In the genomic region with DNA sequence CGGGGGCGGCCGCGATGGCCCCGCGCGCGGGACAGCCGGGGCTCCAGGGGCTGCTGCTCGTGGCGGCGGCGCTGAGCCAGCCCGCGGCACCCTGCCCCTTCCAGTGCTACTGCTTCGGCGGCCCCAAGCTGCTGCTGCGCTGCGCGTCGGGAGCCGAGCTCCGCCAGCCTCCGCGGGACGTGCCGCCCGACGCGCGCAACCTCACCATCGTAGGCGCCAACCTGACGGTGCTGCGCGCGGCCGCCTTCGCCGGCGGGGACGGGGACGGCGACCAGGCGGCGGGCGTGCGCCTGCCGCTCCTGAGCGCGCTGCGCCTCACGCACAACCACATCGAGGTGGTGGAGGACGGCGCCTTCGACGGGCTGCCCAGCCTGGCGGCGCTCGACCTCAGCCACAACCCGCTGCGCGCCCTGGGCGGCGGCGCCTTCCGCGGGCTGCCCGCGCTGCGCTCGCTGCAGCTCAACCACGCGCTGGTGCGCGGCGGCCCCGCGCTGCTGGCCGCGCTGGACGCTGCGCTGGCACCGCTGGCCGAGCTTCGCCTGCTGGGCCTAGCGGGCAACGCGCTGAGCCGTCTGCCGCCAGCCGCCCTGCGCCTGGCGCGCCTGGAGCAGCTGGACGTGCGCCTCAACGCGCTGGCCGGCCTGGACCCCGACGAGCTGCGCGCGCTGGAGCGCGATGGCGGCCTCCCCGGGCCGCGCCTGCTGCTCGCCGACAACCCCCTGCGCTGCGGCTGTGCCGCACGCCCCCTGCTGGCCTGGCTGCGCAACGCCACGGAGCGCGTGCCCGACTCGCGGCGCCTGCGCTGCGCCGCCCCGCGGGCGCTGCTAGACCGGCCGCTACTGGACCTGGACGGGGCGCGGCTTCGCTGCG, we compare ENCODE assay signal across 8 cellular contexts. TPM values are rescaled to one million over a fixed set of nuclear protein-coding genes. Genes with fewer than 3 reads are reported as not detected.
DNase-seq lines count a peak whose midpoint lies in the region; ATAC-seq, FAIRE-seq and TF ChIP-seq lines count a peak whose summit lies in the region.

No MANE protein-coding gene starts in this region.

- peak overlapping the region; percentile 69 for H3K9ac ChIP-seq in HUES64 (ENCODE audit: low read depth, low read length)

- H3K9me3 ChIP-seq in Caco-2 (no peaks in the 10 kb centered on the region), HUES64 (ENCODE audit: insufficient read depth, low read depth, low read length) (no peaks in the 10 kb centered on the region)

- H3K36me3 ChIP-seq in Caco-2 (ENCODE audit: control insufficient read depth, insufficient read depth, low read length) = no peaks in the 10 kb centered on the region
- H3K36me3 ChIP-seq in HUES64 (ENCODE audit: insufficient read depth, low read length) = no peaks in the 10 kb centered on the region

- H3K36me3 Mint-ChIP-seq in Caco-2 (ENCODE audit: insufficient read depth, unreplicated experiment) = no peaks in the 10 kb centered on the region

- intact Hi-C loops in Caco-2 (cut with micrococcal nuclease; ENCODE audit: unreplicated experiment) = loop anchor here (1.0 to 10.0 kb wide), 6 partner anchors 27 to 536 kb away; no protein-coding TSS in a partner anchor

- H3K4me3 Mint-ChIP-seq in Caco-2 (ENCODE audit: unreplicated experiment) = peak overlapping the region; percentile 62

- WGBS in HUES64 = under 1% methylated on average over 140 of the region's 140 CpGs

- peak overlapping the region; percentile 47 for H3K4me3 ChIP-seq in Caco-2 (ENCODE audit: low read depth, low read length)
- H3K4me3 ChIP-seq in HUES64 (ENCODE audit: low read length) = peak overlapping the region; percentile 58

- peaks cover 6% of the 10 kb centered on the region for H3K27me3 ChIP-seq in Caco-2 (replicated peaks; ENCODE audit: control insufficient read depth, insufficient read depth, low read length)
- H3K27me3 ChIP-seq in HUES64 (ENCODE audit: insufficient read depth, low read length) = peaks cover 82% of the 10 kb centered on the region

- ATAC-seq in GM21423 (IDR thresholded peaks at IDR 0.05; ENCODE audit: unreplicated experiment) = peak; percentile 84

- POLR2A ChIA-PET in Caco-2 (lab: Charles Lee) = interaction anchor here (0.6 to 0.7 kb wide), 2 partner anchors 27 to 188 kb away, joined by 3 read pairs; no protein-coding TSS in a partner anchor

- BruUV-seq in Caco-2 (replicated peaks; lab: Mats Ljungman, UMichigan) = no TSS peak

- no peaks in the 10 kb centered on the region for H3K9me3 Mint-ChIP-seq in Caco-2 (ENCODE audit: unreplicated experiment)

- H3K27ac ChIP-seq in HUES64 (ENCODE audit: low read depth, low read length) = no peak overlapping the region

- FAIRE-seq in RCC 7860 (lab: Jason Lieb, UNC) = no peak

- H3K27ac Mint-ChIP-seq in Caco-2 (ENCODE audit: unreplicated experiment) = no peak overlapping the region

- peak; percentile 67 to 99 for TF ChIP-seq CTCF in Caco-2 (IDR thresholded peaks at IDR 0.05; ENCODE audit: insufficient read depth in 1 of 2, low read depth in 1 of 2, low read length in 1 of 2, severe bottlenecking in 1 of 2, unreplicated experiment in 1 of 2)

- CTCF ChIA-PET in Caco-2 (lab: Charles Lee) = interaction anchor here (0.5 to 14.2 kb wide), 25 partner anchors 8 to 493 kb away, joined by 3 to 437 read pairs (median 7); no protein-coding TSS in a partner anchor

- no peaks in the 10 kb centered on the region for H3K4me1 Mint-ChIP-seq in Caco-2 (ENCODE audit: low read depth, unreplicated experiment)

- DNase-seq in Caco-2 (peak; percentile 88 to 99), RCC 7860 (ENCODE audit: low spot score) (peak; percentile 6), activated gamma-delta T cell (lab: John Stamatoyannopoulos, UW) (peak; percentile 70), foreskin melanocyte (peak; percentile 73), non-pigmented ciliary epithelial cell (ENCODE audit: low read depth) (peak; percentile 19), stromal cell of bone marrow (ENCODE audit: low read depth) (peak; percentile 64)

- H3K4me1 ChIP-seq in Caco-2 (peaks cover 10% of the 10 kb centered on the region; the same call in 1 of the 2 replicates), HUES64 (ENCODE audit: insufficient read depth, low read length) (peaks cover 14% of the 10 kb centered on the region)

- H3K27me3 Mint-ChIP-seq in Caco-2 (ENCODE audit: insufficient read depth, unreplicated experiment) = peaks cover 30% of the 10 kb centered on the region

RNA-seq across cellular contexts. Expression of gene TPBGL, which starts 0.7 kb away (rescaled TPM):
- 0.18 and 0.19 TPM in 2 replicates for total RNA-seq in Caco-2 (2022)
- 0.20 TPM for polyA plus RNA-seq in HUES64 (2013, experiment 1 of 2)
- 0.76 TPM for polyA plus RNA-seq in HUES64 (2013, experiment 2 of 2)

Comparison
In these comparisons a context has a peak if more than half of its experiments do, and no peak if none do; other contexts are left out.
1. DNase-seq: peak in every context shown above with its lines; median percentile 94 in Caco-2; 73 in foreskin melanocyte; 70 in activated gamma-delta T cell; 64 in stromal cell of bone marrow; 19 in non-pigmented ciliary epithelial cell; 6 in RCC 7860.